19 cellular contexts compared by ENCODE assay signal in the genomic region with DNA sequence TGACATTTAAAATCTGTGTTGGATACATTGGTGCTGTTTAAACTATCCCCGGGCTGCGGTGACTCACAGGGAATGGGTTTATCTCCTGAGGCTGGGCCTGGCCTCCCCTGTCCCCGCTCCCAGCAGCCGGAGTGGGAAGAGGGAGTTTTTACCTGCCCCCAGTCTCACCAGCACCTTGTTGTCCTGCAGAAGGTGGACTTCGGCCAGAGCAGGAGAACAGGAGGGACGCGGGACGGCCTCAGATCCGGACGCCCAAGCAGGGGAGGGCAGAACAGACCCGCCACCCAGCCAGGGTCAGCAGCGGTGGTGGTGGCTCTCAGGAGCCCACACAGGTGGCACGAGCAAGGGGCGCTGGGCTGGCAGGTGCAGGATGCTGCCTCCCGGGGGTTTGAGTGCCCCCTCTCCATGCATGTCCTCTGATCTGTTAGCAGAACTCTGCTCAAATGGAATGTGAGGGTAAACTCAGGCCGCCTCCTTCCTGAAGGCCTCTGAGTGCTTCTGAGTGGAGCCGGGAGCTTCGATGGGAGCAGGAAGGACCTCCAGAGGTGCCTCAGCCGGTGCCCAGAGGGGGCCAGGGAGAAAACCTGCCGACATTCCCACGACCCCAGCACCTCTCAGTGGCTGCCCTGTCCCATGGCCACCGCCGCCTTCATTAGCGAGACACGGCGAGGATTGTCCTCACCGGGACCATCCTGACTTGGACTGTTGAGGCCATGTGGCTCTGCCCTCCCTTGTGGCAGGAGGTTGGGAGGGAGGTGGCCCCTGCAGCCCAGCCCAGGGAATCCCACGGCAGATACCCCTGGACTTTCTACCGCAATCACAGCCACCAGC. TPM values are rescaled to one million over a fixed set of nuclear protein-coding genes. Genes with fewer than 3 reads are reported as not detected.
DNase-seq lines count a peak whose midpoint lies in the region; ATAC-seq and TF ChIP-seq lines count a peak whose summit lies in the region.
"Had no signal": no experiment of that assay in that cellular context is flagged by ENCODE, and none has a peak within 500 bp of the region (broad histone marks: within the 10 kb centered on the region; RNA-seq: fewer than 3 reads in every experiment).

No MANE protein-coding gene starts in this region.

- no peak overlapping the region for H3K27ac Mint-ChIP-seq in CD14-positive monocyte
- H3K27ac Mint-ChIP-seq: memory B cell had no signal

- no peaks in the 10 kb centered on the region for H4K20me1 ChIP-seq in osteoblast (ENCODE audit: insufficient read depth, low read length)

- H3K79me2 ChIP-seq in osteoblast (ENCODE audit: insufficient read depth, low read length): no peaks in the 10 kb centered on the region

- peak overlapping the region; percentile 23 for H3K4me2 ChIP-seq in osteoblast (ENCODE audit: insufficient read depth, low read length)

- H3K36me3 Mint-ChIP-seq in CD14-positive monocyte: peaks cover 2 to 9% of the 10 kb centered on the region in 2 donors

- peaks cover 5 to 17% (median 9%) of the 10 kb centered on the region in 7 donors for H3K9me3 Mint-ChIP-seq in CD14-positive monocyte

- H3K27me3 ChIP-seq in heart left ventricle: peaks cover 0 to 32% (median 2%) of the 10 kb centered on the region in 9 donors
- H3K27me3 ChIP-seq in osteoblast (ENCODE audit: insufficient read depth, low read length): peaks cover 5% of the 10 kb centered on the region
- H3K27me3 ChIP-seq: adrenal gland, thyroid gland had no signal

- H3K4me1 ChIP-seq in heart left ventricle: peaks cover 0 to 5% (median 0%) of the 10 kb centered on the region in 12 donors
- H3K4me1 ChIP-seq in osteoblast (ENCODE audit: insufficient read depth, low read length): no peaks in the 10 kb centered on the region
- H3K4me1 ChIP-seq: adrenal gland, thyroid gland had no signal

- TF ChIP-seq POLR2A in heart left ventricle (IDR thresholded peaks at IDR 0.05): no peak

- H3K27me3 Mint-ChIP-seq in CD14-positive monocyte (ENCODE audit: low read depth in 3 of 3): peaks cover 6 to 12% (median 12%) of the 10 kb centered on the region in 3 donors

- intact Hi-C loops in CD14-positive monocyte (cut with micrococcal nuclease) (no loop called here), heart left ventricle (cut with DNase I) (no loop called here)

- 76 to 88% (median 79%) methylated on average over 24 to 29 of the region's 29 CpGs for WGBS in heart left ventricle, 4 donors

- H3K4me3 Mint-ChIP-seq in CD14-positive monocyte: peak overlapping the region; percentile 12 to 57
- H3K4me3 Mint-ChIP-seq: memory B cell had no signal

- DNase-seq in CD14-positive monocyte (ENCODE audit: low spot score): peak; percentile 42
- peak; percentile 57 for DNase-seq in RPMI7951 (ENCODE audit: low read depth)
- DNase-seq in heart left ventricle: peak in 3 of 5 donors; percentile 13 to 46 (median 20)
- DNase-seq in osteoblast (ENCODE audit: insufficient read length, low spot score, missing footprints): peak; percentile 90
- DNase-seq in DMS153 (lab: John Stamatoyannopoulos, UW): no peak
- no peak for DNase-seq in NCI-H345 (lab: John Stamatoyannopoulos, UW)
- DNase-seq in DMS53 (lab: John Stamatoyannopoulos, UW): no peak
- DNase-seq: activated T-cell treated with anti-CD3 and anti-CD28 coated beads, Interleukin-2, amount 50 U/mL, for 1 hour; adrenal gland; AML-193; DMS79; NCI-H446; stimulated activated CD4-positive, alpha-beta T cell treated with anti-CD3 and anti-CD28 coated beads, Interleukin-15, amount 100 ng/mL, for 24 hours; thyroid gland had no signal

- no peak for ATAC-seq in heart left ventricle
- no peak for ATAC-seq in GM18909 (IDR thresholded peaks at IDR 0.05; ENCODE audit: poor library complexity, unreplicated experiment)

- H3K27ac ChIP-seq in heart left ventricle (peak overlapping the region in 1 of 12 donors; percentile 61), osteoblast (ENCODE audit: low read depth, low read length) (no peak overlapping the region)
- H3K27ac ChIP-seq: adrenal gland, coronary artery, thyroid gland had no signal

- peak overlapping the region; percentile 65 for H2AFZ ChIP-seq in osteoblast (ENCODE audit: low read length)

- peaks cover 0 to 8% (median 0%) of the 10 kb centered on the region in 12 donors for H3K9me3 ChIP-seq in heart left ventricle
- H3K9me3 ChIP-seq in osteoblast (ENCODE audit: low read depth, low read length): no peaks in the 10 kb centered on the region
- H3K9me3 ChIP-seq: adrenal gland, thyroid gland had no signal

- no peak for TF ChIP-seq CTCF in CD14-positive monocyte (IDR thresholded peaks at IDR 0.05)
- TF ChIP-seq CTCF in heart left ventricle (IDR thresholded peaks at IDR 0.05): no peak
- TF ChIP-seq CTCF in osteoblast (IDR thresholded peaks at IDR 0.05; ENCODE audit: extremely low read depth, low read depth, low read length): no peak

- no peaks in the 10 kb centered on the region for H3K36me3 ChIP-seq in heart left ventricle
- H3K36me3 ChIP-seq in osteoblast (ENCODE audit: insufficient read depth, low read length): no peaks in the 10 kb centered on the region
- H3K36me3 ChIP-seq: adrenal gland, thyroid gland had no signal

- H3K4me1 Mint-ChIP-seq in CD14-positive monocyte: peaks cover 17% of the 10 kb centered on the region

- H3K4me3 ChIP-seq in heart left ventricle: no peak overlapping the region
- no peak overlapping the region for H3K4me3 ChIP-seq in osteoblast (ENCODE audit: insufficient read depth, low read length)
- H3K4me3 ChIP-seq: adrenal gland, coronary artery, thyroid gland had no signal

RNA-seq across cellular contexts. Expression of a gene that starts 43.4 kb away (rescaled TPM):
- polyA plus RNA-seq in CD14-positive monocyte (10 to 100 TPM; 10.2 to 10.5 TPM), heart left ventricle (10 to 100 TPM in 1 of 2 donors, 1 to 10 TPM in 1; 7.1 to 10.2 TPM)
- total RNA-seq in RPMI7951 (2014; rRNA removed; shearing (Covaris generic)): 44.7 and 58.5 TPM in 2 replicates
- total RNA-seq in heart left ventricle (10 to 100 TPM in 1 of 9 donors, 1 to 10 TPM in 8; 7.2 to 10.5 (median 8.7) TPM), osteoblast (14.1 and 15.2 TPM in 2 replicates)

RNA-seq across cellular contexts. Expression of a gene that starts 44.2 kb away (rescaled TPM):
- polyA plus RNA-seq in CD14-positive monocyte (under 1 TPM; 0.35 to 0.40 TPM), heart left ventricle (under 1 TPM in 1 of 2 donors, not detected in 1; 0.01 TPM)
- 15.0 and 19.7 TPM in 2 replicates for total RNA-seq in RPMI7951 (2014; rRNA removed; shearing (Covaris generic))
- total RNA-seq in heart left ventricle (under 1 TPM in 3 of 9 donors, not detected in 6; 0.07 to 0.32 (median 0.07) TPM), osteoblast (not detected in 2 replicates)
- total RNA-seq: esophagus mucosa, OCI-LY7 had no signal

RNA-seq across cellular contexts. Expression of a gene that starts 51.7 kb away (rescaled TPM):
- polyA plus RNA-seq in CD14-positive monocyte: 10 to 100 TPM; 47.8 to 79.3 TPM
- 47.6 and 73.5 TPM in 2 replicates for total RNA-seq in RPMI7951 (2014; rRNA removed; shearing (Covaris generic))
- 10 to 100 TPM; 14.9 to 46.9 (median 19.2) TPM for total RNA-seq in heart left ventricle
- 10 to 100 TPM; 23.6 to 25.3 TPM for polyA plus RNA-seq in heart left ventricle
- total RNA-seq in osteoblast: 32.4 and 39.1 TPM in 2 replicates

Comparison
In these comparisons a context has a peak if more than half of its experiments do, and no peak if none do; other contexts are left out.
1. DNase-seq: peak in CD14-positive monocyte (single experiment), RPMI7951 (single experiment), heart left ventricle (3 of 5) and osteoblast (single experiment); none in DMS153 (single experiment), NCI-H345 (single experiment) and DMS53 (single experiment).
2. RNA of a gene that starts 44.2 kb away (total RNA-seq): 15.0 to 19.7 TPM in RPMI7951; 0.07 to 0.32 TPM in heart left ventricle and not detected in osteoblast; every median in the first group is over 10 times any median in the second.